20 cellular contexts compared by ENCODE assay signal in genomic region chr14:56210570-56210969, GRCh38.
"Had no signal": no experiment of that assay in that cellular context is flagged by ENCODE, and none has a peak within 500 bp of the region (broad histone marks: within the 10 kb centered on the region; RNA-seq: fewer than 3 reads in every experiment).

No MANE protein-coding gene starts in this region.

- H3K4me1 Mint-ChIP-seq: stimulated activated naive CD8-positive, alpha-beta T cell treated with anti-CD3 and anti-CD28 coated beads, Interleukin-15, amount 100 ng/mL, for 72 hours had no signal

- H3K27me3 Mint-ChIP-seq: stimulated activated naive B cell treated with anti-CD40 and anti-IgM and Interleukin-4, amounts not matched to agents 10 μg/mL and 1 μg/mL and 100 μg/mL, for 72 hours had no signal

- H3K36me3 Mint-ChIP-seq: stimulated activated naive B cell treated with anti-CD40 and anti-IgM and Interleukin-4, amounts not matched to agents 10 μg/mL and 1 μg/mL and 100 μg/mL, for 72 hours had no signal

- ATAC-seq: left lobe of liver; mucosa of descending colon; psoas muscle; right lobe of liver; stimulated activated naive B cell treated with anti-CD40 and anti-IgM and Interleukin-4, amounts not matched to agents 10 μg/mL and 1 μg/mL and 100 μg/mL, for 72 hours; stimulated activated naive CD8-positive, alpha-beta T cell treated with anti-CD3 and anti-CD28 coated beads, Interleukin-15, amount 100 ng/mL, for 72 hours; upper lobe of right lung had no signal

- H3K27ac Mint-ChIP-seq: stimulated activated naive B cell treated with anti-CD40 and anti-IgM and Interleukin-4, amounts not matched to agents 10 μg/mL and 1 μg/mL and 100 μg/mL, for 72 hours; stimulated activated naive CD8-positive, alpha-beta T cell treated with anti-CD3 and anti-CD28 coated beads, Interleukin-15, amount 100 ng/mL, for 72 hours had no signal

- H3K4me3 Mint-ChIP-seq: nephron progenitor cell; stimulated activated naive B cell treated with anti-CD40 and anti-IgM and Interleukin-4, amounts not matched to agents 10 μg/mL and 1 μg/mL and 100 μg/mL, for 72 hours; stimulated activated naive CD8-positive, alpha-beta T cell treated with anti-CD3 and anti-CD28 coated beads, Interleukin-15, amount 100 ng/mL, for 72 hours had no signal

- DNase-seq: dorsolateral prefrontal cortex; effector CD8-positive, alpha-beta T cell; heart right ventricle; hypothalamus; islet precursor cell; mammary epithelial cell; mucosa of descending colon; nephron progenitor cell; psoas muscle; retina; right lobe of liver; spleen; stimulated activated CD4-positive, alpha-beta T cell treated with anti-CD3 and anti-CD28 coated beads, Interleukin-15, amount 100 ng/mL, for 24 hours; stimulated activated CD4-positive, alpha-beta T cell treated with anti-CD3 and anti-CD28 coated beads, Interleukin-1b, Interleukin-23, amount 100 ng/mL, for 48 hours; stimulated activated CD4-positive, alpha-beta T cell treated with anti-CD3 and anti-CD28 coated beads, Interleukin-4, amount 100 ng/mL, for 24 hours; stimulated activated naive B cell treated with anti-CD40 and anti-IgM and Interleukin-4, amounts not matched to agents 10 μg/mL and 1 μg/mL and 100 μg/mL, for 72 hours; stimulated activated naive CD8-positive, alpha-beta T cell treated with anti-CD3 and anti-CD28 coated beads, Interleukin-15, amount 100 ng/mL, for 72 hours; testis; upper lobe of right lung had no signal

- H3K9me3 Mint-ChIP-seq: nephron progenitor cell; stimulated activated naive B cell treated with anti-CD40 and anti-IgM and Interleukin-4, amounts not matched to agents 10 μg/mL and 1 μg/mL and 100 μg/mL, for 72 hours; stimulated activated naive CD8-positive, alpha-beta T cell treated with anti-CD3 and anti-CD28 coated beads, Interleukin-15, amount 100 ng/mL, for 72 hours had no signal
